ENCODE assay signal across 8 cellular contexts in genomic region chr20:33674294-33675126, GRCh38. TPM values are rescaled to one million over a fixed set of nuclear protein-coding genes. Genes with fewer than 3 reads are reported as not detected.
DNase-seq lines count a peak whose midpoint lies in the region; ATAC-seq, FAIRE-seq and TF ChIP-seq lines count a peak whose summit lies in the region.

Gene NECAB3, minus strand, starts transcription at chr20:33674428. Its CDS starts 76 bp downstream, at chr20:33674352.

- H3K27me3 ChIP-seq in HUES6 (ENCODE audit: control insufficient read depth, insufficient read depth, low read length), result no peaks in the 10 kb centered on the region
- no peaks in the 10 kb centered on the region for H3K27me3 ChIP-seq in thyroid gland

- WGBS in thyroid gland, 2 donors, result 12% methylated on average over 17 to 18 of the region's 73 CpGs

- peak within 1 kb of the TSS; percentile 81 for H3K9ac ChIP-seq in HUES6 (ENCODE audit: low read length)

- H3K36me3 Mint-ChIP-seq in natural killer cell treated with Interleukin-12 subunit alpha and Interleukin-12 subunit beta and Interleukin-15 and Interleukin-18, amount 100 ng/mL, for 72 hours, result no peaks in the 10 kb centered on the region

- no peaks in the 10 kb centered on the region for H3K27me3 Mint-ChIP-seq in natural killer cell treated with Interleukin-12 subunit alpha and Interleukin-12 subunit beta and Interleukin-15 and Interleukin-18, amount 100 ng/mL, for 72 hours

- H3K27ac ChIP-seq in C4-2B (peak within 1 kb of the TSS; percentile 92), HUES6 (ENCODE audit: low read depth, low read length) (peak within 1 kb of the TSS; percentile 59; the same call in 1 of the 2 replicates), thyroid gland (peak within 1 kb of the TSS; percentile 81 to 85 (median 84))

- H3K9me3 ChIP-seq in HUES6 (ENCODE audit: control insufficient read depth, insufficient read depth, low read depth, low read length) (no peaks in the 10 kb centered on the region), thyroid gland (no peaks in the 10 kb centered on the region)

- H3K36me3 ChIP-seq in HUES6 (ENCODE audit: control insufficient read depth, insufficient read depth, low read length), result peaks cover 58% of the 10 kb centered on the region
- H3K36me3 ChIP-seq in thyroid gland, result no peaks in the 10 kb centered on the region

- DNase-seq in GM19239 (ENCODE audit: insufficient read length, low spot score) (peak; percentile 89), RCC 7860 (ENCODE audit: low spot score) (peak; percentile 41), activated gamma-delta T cell treated with Interleukin-2 at 50 U/mL for 16 hours (peak; percentile 51), foreskin fibroblast (peak; percentile 75 to 92), thyroid gland (peak; percentile 84 to 88)
- peak; percentile 84 for DNase-seq in natural killer cell treated with Interleukin-12 subunit alpha and Interleukin-12 subunit beta and Interleukin-15 and Interleukin-18, amount 100 ng/mL, for 72 hours (ENCODE audit: low spot score)

- H3K4me3 ChIP-seq in HUES6 (ENCODE audit: low read depth, low read length) (peak within 1 kb of the TSS; percentile 78), foreskin fibroblast (ENCODE audit: low read depth in 1 of 2, low read length in 2 of 2) (peak within 1 kb of the TSS; percentile 60 to 73), thyroid gland (replicated peaks in 1 of 3) (peak within 1 kb of the TSS; percentile 51 to 76 (median 72))

- H3K4me3 Mint-ChIP-seq in natural killer cell treated with Interleukin-12 subunit alpha and Interleukin-12 subunit beta and Interleukin-15 and Interleukin-18, amount 100 ng/mL, for 72 hours, result peak within 1 kb of the TSS; percentile 98

- H3K4me1 ChIP-seq in HUES6 (ENCODE audit: control insufficient read depth, insufficient read depth, low read length), result peaks cover 28% of the 10 kb centered on the region
- H3K4me1 ChIP-seq in thyroid gland, result peaks cover 17 to 30% of the 10 kb centered on the region in 2 donors

- peak; percentile 93 to 95 for ATAC-seq in natural killer cell treated with Interleukin-12 subunit alpha and Interleukin-12 subunit beta and Interleukin-15 and Interleukin-18, amount 100 ng/mL, for 72 hours

- intact Hi-C loops in thyroid gland (cut with DNase I), result loop anchor here (5.0 to 10.0 kb wide), 2 partner anchors 217 to 440 kb away; partner anchors contain the start of gene EIF2S2

- peak; percentile 20 to 85 for TF ChIP-seq POLR2A in thyroid gland (IDR thresholded peaks at IDR 0.05)

- TF ChIP-seq CTCF in C4-2B (conservative IDR thresholded peaks at IDR 0.05) (no peak), foreskin fibroblast (IDR thresholded peaks at IDR 0.05; ENCODE audit: low read depth, low read length) (no peak), thyroid gland (IDR thresholded peaks at IDR 0.05) (no peak)

- no peak for FAIRE-seq in GM19239 (lab: Jason Lieb, UNC)
- FAIRE-seq in RCC 7860 (lab: Jason Lieb, UNC), result no peak

- peak within 1 kb of the TSS; percentile 39 to 58 for H3K27ac Mint-ChIP-seq in natural killer cell treated with Interleukin-12 subunit alpha and Interleukin-12 subunit beta and Interleukin-15 and Interleukin-18, amount 100 ng/mL, for 72 hours

- no peaks in the 10 kb centered on the region for H3K9me3 Mint-ChIP-seq in natural killer cell treated with Interleukin-12 subunit alpha and Interleukin-12 subunit beta and Interleukin-15 and Interleukin-18, amount 100 ng/mL, for 72 hours

- peaks cover 22 to 28% of the 10 kb centered on the region in 2 donors for H3K4me1 Mint-ChIP-seq in natural killer cell treated with Interleukin-12 subunit alpha and Interleukin-12 subunit beta and Interleukin-15 and Interleukin-18, amount 100 ng/mL, for 72 hours (ENCODE audit: low read depth in 2 of 2)

RNA-seq across cellular contexts. Expression of gene NECAB3, which starts in this region (rescaled TPM):
- 10 to 100 TPM; 16.9 to 29.5 TPM for total RNA-seq in natural killer cell treated with Interleukin-12 subunit alpha and Interleukin-12 subunit beta and Interleukin-15 and Interleukin-18, amount 100 ng/mL, for 72 hours
- 10 to 100 TPM; 65.2 to 99.8 (median 73.4) TPM for total RNA-seq in thyroid gland

Comparison
In these comparisons a context has a peak if more than half of its experiments do, and no peak if none do; other contexts are left out.
1. Peak in every context shown above with its lines: DNase-seq, ATAC-seq, H3K4me3 ChIP-seq and H3K27ac ChIP-seq.